1 cellular context compared by ENCODE assay signal in the genomic region with DNA sequence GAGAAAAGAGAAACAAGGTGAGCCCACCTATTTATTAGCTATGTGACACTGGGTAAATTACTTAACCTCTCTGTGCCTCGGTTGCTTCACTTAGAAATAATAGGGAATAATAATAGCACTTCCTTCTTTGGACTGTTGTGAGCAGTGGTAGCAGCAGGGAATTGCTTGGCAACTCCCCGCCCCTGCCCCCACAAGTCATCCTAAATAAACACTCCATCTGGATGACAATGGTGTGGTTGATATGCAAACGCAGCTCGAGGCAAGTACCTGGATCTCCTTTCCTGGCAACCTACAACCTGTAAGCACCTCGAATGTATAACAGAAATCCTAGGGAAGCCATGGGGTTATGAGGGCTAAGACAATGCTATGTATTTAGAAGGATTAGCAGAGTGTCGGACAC.
TF ChIP-seq lines count a peak whose summit lies in the region.

No MANE protein-coding gene starts in this region.

TF ChIP-seq in H1, 55 proteins besides CTCF, POLR2A, EP300 and RAD21 (continued from another document):
- TF ChIP-seq, protein P1, sequence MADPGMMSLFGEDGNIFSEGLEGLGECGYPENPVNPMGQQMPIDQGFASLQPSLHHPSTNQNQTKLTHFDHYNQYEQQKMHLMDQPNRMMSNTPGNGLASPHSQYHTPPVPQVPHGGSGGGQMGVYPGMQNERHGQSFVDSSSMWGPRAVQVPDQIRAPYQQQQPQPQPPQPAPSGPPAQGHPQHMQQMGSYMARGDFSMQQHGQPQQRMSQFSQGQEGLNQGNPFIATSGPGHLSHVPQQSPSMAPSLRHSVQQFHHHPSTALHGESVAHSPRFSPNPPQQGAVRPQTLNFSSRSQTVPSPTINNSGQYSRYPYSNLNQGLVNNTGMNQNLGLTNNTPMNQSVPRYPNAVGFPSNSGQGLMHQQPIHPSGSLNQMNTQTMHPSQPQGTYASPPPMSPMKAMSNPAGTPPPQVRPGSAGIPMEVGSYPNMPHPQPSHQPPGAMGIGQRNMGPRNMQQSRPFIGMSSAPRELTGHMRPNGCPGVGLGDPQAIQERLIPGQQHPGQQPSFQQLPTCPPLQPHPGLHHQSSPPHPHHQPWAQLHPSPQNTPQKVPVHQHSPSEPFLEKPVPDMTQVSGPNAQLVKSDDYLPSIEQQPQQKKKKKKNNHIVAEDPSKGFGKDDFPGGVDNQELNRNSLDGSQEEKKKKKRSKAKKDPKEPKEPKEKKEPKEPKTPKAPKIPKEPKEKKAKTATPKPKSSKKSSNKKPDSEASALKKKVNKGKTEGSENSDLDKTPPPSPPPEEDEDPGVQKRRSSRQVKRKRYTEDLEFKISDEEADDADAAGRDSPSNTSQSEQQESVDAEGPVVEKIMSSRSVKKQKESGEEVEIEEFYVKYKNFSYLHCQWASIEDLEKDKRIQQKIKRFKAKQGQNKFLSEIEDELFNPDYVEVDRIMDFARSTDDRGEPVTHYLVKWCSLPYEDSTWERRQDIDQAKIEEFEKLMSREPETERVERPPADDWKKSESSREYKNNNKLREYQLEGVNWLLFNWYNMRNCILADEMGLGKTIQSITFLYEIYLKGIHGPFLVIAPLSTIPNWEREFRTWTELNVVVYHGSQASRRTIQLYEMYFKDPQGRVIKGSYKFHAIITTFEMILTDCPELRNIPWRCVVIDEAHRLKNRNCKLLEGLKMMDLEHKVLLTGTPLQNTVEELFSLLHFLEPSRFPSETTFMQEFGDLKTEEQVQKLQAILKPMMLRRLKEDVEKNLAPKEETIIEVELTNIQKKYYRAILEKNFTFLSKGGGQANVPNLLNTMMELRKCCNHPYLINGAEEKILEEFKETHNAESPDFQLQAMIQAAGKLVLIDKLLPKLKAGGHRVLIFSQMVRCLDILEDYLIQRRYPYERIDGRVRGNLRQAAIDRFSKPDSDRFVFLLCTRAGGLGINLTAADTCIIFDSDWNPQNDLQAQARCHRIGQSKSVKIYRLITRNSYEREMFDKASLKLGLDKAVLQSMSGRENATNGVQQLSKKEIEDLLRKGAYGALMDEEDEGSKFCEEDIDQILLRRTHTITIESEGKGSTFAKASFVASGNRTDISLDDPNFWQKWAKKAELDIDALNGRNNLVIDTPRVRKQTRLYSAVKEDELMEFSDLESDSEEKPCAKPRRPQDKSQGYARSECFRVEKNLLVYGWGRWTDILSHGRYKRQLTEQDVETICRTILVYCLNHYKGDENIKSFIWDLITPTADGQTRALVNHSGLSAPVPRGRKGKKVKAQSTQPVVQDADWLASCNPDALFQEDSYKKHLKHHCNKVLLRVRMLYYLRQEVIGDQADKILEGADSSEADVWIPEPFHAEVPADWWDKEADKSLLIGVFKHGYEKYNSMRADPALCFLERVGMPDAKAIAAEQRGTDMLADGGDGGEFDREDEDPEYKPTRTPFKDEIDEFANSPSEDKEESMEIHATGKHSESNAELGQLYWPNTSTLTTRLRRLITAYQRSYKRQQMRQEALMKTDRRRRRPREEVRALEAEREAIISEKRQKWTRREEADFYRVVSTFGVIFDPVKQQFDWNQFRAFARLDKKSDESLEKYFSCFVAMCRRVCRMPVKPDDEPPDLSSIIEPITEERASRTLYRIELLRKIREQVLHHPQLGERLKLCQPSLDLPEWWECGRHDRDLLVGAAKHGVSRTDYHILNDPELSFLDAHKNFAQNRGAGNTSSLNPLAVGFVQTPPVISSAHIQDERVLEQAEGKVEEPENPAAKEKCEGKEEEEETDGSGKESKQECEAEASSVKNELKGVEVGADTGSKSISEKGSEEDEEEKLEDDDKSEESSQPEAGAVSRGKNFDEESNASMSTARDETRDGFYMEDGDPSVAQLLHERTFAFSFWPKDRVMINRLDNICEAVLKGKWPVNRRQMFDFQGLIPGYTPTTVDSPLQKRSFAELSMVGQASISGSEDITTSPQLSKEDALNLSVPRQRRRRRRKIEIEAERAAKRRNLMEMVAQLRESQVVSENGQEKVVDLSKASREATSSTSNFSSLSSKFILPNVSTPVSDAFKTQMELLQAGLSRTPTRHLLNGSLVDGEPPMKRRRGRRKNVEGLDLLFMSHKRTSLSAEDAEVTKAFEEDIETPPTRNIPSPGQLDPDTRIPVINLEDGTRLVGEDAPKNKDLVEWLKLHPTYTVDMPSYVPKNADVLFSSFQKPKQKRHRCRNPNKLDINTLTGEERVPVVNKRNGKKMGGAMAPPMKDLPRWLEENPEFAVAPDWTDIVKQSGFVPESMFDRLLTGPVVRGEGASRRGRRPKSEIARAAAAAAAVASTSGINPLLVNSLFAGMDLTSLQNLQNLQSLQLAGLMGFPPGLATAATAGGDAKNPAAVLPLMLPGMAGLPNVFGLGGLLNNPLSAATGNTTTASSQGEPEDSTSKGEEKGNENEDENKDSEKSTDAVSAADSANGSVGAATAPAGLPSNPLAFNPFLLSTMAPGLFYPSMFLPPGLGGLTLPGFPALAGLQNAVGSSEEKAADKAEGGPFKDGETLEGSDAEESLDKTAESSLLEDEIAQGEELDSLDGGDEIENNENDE (IDR thresholded peaks at IDR 0.05; ENCODE audit: insufficient replicate concordance, low read length) = no peak
- TF ChIP-seq JUN (IDR thresholded peaks at IDR 0.05; ENCODE audit: low read depth, low read length) (no peak), ZNF274 (IDR thresholded peaks at IDR 0.05; ENCODE audit: borderline replicate concordance, extremely low read depth, low read length) (no peak), RBBP5 (IDR thresholded peaks at IDR 0.05; ENCODE audit: borderline replicate concordance, low read depth, low read length) (0 out of 2 replicates have a peak, but pooled peaks have one; percentile 28), FOSL1 (IDR thresholded peaks at IDR 0.05; ENCODE audit: insufficient read depth, low read depth, low read length) (no peak), RXRA (IDR thresholded peaks at IDR 0.05; ENCODE audit: insufficient read depth, low read depth, low read length) (no peak), HDAC6 (IDR thresholded peaks at IDR 0.05; ENCODE audit: low read depth, low read length) (no peak), NANOG (IDR thresholded peaks at IDR 0.05; ENCODE audit: insufficient read depth, low read depth, low read length, poor library complexity, severe bottlenecking) (peak; percentile 87), ASH2L (IDR thresholded peaks at IDR 0.05; ENCODE audit: low read length) (peak; percentile 73), NRF1 (IDR thresholded peaks at IDR 0.05; ENCODE audit: low read depth, low read length) (no peak), SIRT6 (IDR thresholded peaks at IDR 0.05; ENCODE audit: low read length) (no peak), POLR2AphosphoS5 (IDR thresholded peaks at IDR 0.05; ENCODE audit: low read depth, low read length) (no peak), TAF7 (optimal IDR thresholded peaks at IDR 0.05; ENCODE audit: borderline replicate concordance, low read depth, low read length) (no peak), GABPA (IDR thresholded peaks at IDR 0.05; ENCODE audit: borderline replicate concordance, insufficient read depth, low read length) (no peak), TAF1 (IDR thresholded peaks at IDR 0.05; ENCODE audit: low read depth, low read length) (no peak), SP2 (IDR thresholded peaks at IDR 0.05; ENCODE audit: low read length) (no peak), EGR1 (IDR thresholded peaks at IDR 0.05; ENCODE audit: borderline replicate concordance, low read depth, low read length) (no peak), CHD2 (IDR thresholded peaks at IDR 0.05; ENCODE audit: low read length) (peak; percentile 52; the same call in 1 of the 2 replicates), SUZ12 (IDR thresholded peaks at IDR 0.05; ENCODE audit: low read length) (no peak), SP1 (IDR thresholded peaks at IDR 0.05; ENCODE audit: low read depth, low read length) (peak; percentile 86), TEAD4 (IDR thresholded peaks at IDR 0.05; ENCODE audit: low read depth, low read length) (peak; percentile 64; the same call in 1 of the 2 replicates), MAFK (IDR thresholded peaks at IDR 0.05; ENCODE audit: low read depth, low read length) (no peak), BRCA1 (IDR thresholded peaks at IDR 0.05; ENCODE audit: low read depth, low read length) (no peak), TBP (IDR thresholded peaks at IDR 0.05; ENCODE audit: low read depth, low read length) (no peak), YY1 (IDR thresholded peaks at IDR 0.05; ENCODE audit: low read depth, low read length) (0 out of 2 replicates have a peak, but pooled peaks have one; percentile 18), CREB1 (IDR thresholded peaks at IDR 0.05) (no peak), SRF (IDR thresholded peaks at IDR 0.05; ENCODE audit: low read depth, low read length) (no peak), EZH2 (IDR thresholded peaks at IDR 0.05; ENCODE audit: low read depth, low read length, severe bottlenecking) (no peak), CEBPB (IDR thresholded peaks at IDR 0.05; ENCODE audit: low read depth, low read length) (0 out of 2 replicates have a peak, but pooled peaks have one; percentile 8), SAP30 (IDR thresholded peaks at IDR 0.05; ENCODE audit: insufficient read depth, insufficient replicate concordance, low read length) (no peak), CHD1 (IDR thresholded peaks at IDR 0.05; ENCODE audit: low read depth, low read length) (no peak), SIN3A (conservative IDR thresholded peaks at IDR 0.05 in 1 of 2, IDR thresholded peaks at IDR 0.05 in 1 of 2; ENCODE audit: low read depth in 1 of 2, low read length in 2 of 2) (no peak), SIX5 (IDR thresholded peaks at IDR 0.05; ENCODE audit: low read depth, low read length) (no peak), POU5F1 (IDR thresholded peaks at IDR 0.05; ENCODE audit: low read depth, low read length) (peak; percentile 75; the same call in 1 of the 2 replicates), CBX5 (IDR thresholded peaks at IDR 0.05; ENCODE audit: low read depth, low read length) (no peak), KDM1A (IDR thresholded peaks at IDR 0.05; ENCODE audit: borderline replicate concordance, low read length) (no peak), CBX8 (IDR thresholded peaks at IDR 0.05; ENCODE audit: borderline replicate concordance, low read depth, low read length) (no peak), PHF8 (conservative IDR thresholded peaks at IDR 0.05; ENCODE audit: low read depth, low read length) (no peak)
- TF ChIP-seq, protein P2, sequence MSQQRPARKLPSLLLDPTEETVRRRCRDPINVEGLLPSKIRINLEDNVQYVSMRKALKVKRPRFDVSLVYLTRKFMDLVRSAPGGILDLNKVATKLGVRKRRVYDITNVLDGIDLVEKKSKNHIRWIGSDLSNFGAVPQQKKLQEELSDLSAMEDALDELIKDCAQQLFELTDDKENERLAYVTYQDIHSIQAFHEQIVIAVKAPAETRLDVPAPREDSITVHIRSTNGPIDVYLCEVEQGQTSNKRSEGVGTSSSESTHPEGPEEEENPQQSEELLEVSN (IDR thresholded peaks at IDR 0.05) = no peak
- TF ChIP-seq, protein P3, sequence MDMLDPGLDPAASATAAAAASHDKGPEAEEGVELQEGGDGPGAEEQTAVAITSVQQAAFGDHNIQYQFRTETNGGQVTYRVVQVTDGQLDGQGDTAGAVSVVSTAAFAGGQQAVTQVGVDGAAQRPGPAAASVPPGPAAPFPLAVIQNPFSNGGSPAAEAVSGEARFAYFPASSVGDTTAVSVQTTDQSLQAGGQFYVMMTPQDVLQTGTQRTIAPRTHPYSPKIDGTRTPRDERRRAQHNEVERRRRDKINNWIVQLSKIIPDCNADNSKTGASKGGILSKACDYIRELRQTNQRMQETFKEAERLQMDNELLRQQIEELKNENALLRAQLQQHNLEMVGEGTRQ (IDR thresholded peaks at IDR 0.05; ENCODE audit: low read length) = no peak
